In genomic region chr20:41072099-41072798, GRCh38 we compare ENCODE assay signal across 8 cellular contexts. TPM values are rescaled to one million over a fixed set of nuclear protein-coding genes. Genes with fewer than 3 reads are reported as not detected.
DNase-seq lines count a peak whose midpoint lies in the region; ATAC-seq and FAIRE-seq lines count a peak whose summit lies in the region.
"Had no signal": no experiment of that assay in that cellular context is flagged by ENCODE, and none has a peak within 500 bp of the region (broad histone marks: within the 10 kb centered on the region; RNA-seq: fewer than 3 reads in every experiment).

No MANE protein-coding gene starts in this region.

- DNase-seq in HTR-8/SVneo (ENCODE audit: insufficient read length, low spot score) (peak; percentile 75), left cardiac atrium (peak; percentile 30), stromal cell of bone marrow (ENCODE audit: low read depth) (peak; percentile 86), KBM-7 (no peak), CD1c-positive myeloid dendritic cell (ENCODE audit: extremely low spot score) (no peak)
- no peak for DNase-seq in activated naive CD8-positive, alpha-beta T cell treated with anti-CD3 and anti-CD28 coated beads, Interleukin-2, amount 10 ng/mL, durations not matched to agents 7 days and 5 days
- DNase-seq: stimulated activated CD4-positive, alpha-beta T cell treated with anti-CD3 and anti-CD28 coated beads, Interleukin-2, amount 100 ng/mL, for 48 hours had no signal

- POLR2A ChIA-PET in activated naive CD8-positive, alpha-beta T cell treated with anti-CD3 and anti-CD28 coated beads, Interleukin-2, amount 10 ng/mL, durations not matched to agents 7 days and 5 days (lab: Charles Lee): interaction anchor here (0.6 to 1.3 kb wide), 4 partner anchors 48 to 81 kb away, joined by 3 to 4 read pairs (median 3); no protein-coding TSS in a partner anchor

- no peak for ATAC-seq in activated naive CD8-positive, alpha-beta T cell treated with anti-CD3 and anti-CD28 coated beads, Interleukin-2, amount 10 ng/mL, durations not matched to agents 7 days and 5 days (ENCODE audit: low read depth)
- ATAC-seq in left cardiac atrium: peak; percentile 86 to 89
- ATAC-seq in GM21381 (IDR thresholded peaks at IDR 0.05; ENCODE audit: unreplicated experiment): no peak

- intact Hi-C loops in left cardiac atrium (cut with DNase I): loop anchor here in 1 of 2 donors (2.0 kb wide), 1 partner anchor 41 kb away; no protein-coding TSS in a partner anchor

- H3K27me3 Mint-ChIP-seq in activated naive CD8-positive, alpha-beta T cell treated with anti-CD3 and anti-CD28 coated beads, Interleukin-2, amount 10 ng/mL, durations not matched to agents 7 days and 5 days: no peaks in the 10 kb centered on the region

- peaks cover 30% of the 10 kb centered on the region for H3K36me3 Mint-ChIP-seq in activated naive CD8-positive, alpha-beta T cell treated with anti-CD3 and anti-CD28 coated beads, Interleukin-2, amount 10 ng/mL, durations not matched to agents 7 days and 5 days

- in situ Hi-C loops in KBM-7 (cut with MboI; ENCODE audit: low pct_unique_long_range_greater_than_20kb, low sequenced_read_pairs): loop anchor here (10.0 kb wide), 1 partner anchor 87 kb away; no protein-coding TSS in a partner anchor

- peaks cover 64% of the 10 kb centered on the region for H3K4me1 Mint-ChIP-seq in activated naive CD8-positive, alpha-beta T cell treated with anti-CD3 and anti-CD28 coated beads, Interleukin-2, amount 10 ng/mL, durations not matched to agents 7 days and 5 days

- no peaks in the 10 kb centered on the region for H3K9me3 Mint-ChIP-seq in activated naive CD8-positive, alpha-beta T cell treated with anti-CD3 and anti-CD28 coated beads, Interleukin-2, amount 10 ng/mL, durations not matched to agents 7 days and 5 days

- H3K4me3 Mint-ChIP-seq in activated naive CD8-positive, alpha-beta T cell treated with anti-CD3 and anti-CD28 coated beads, Interleukin-2, amount 10 ng/mL, durations not matched to agents 7 days and 5 days: peak overlapping the region; percentile 15

- H3K27ac Mint-ChIP-seq in activated naive CD8-positive, alpha-beta T cell treated with anti-CD3 and anti-CD28 coated beads, Interleukin-2, amount 10 ng/mL, durations not matched to agents 7 days and 5 days: no peak overlapping the region

- no peak for FAIRE-seq in HTR-8/SVneo (lab: Jason Lieb, UNC)

RNA-seq across cellular contexts. Expression of gene TOP1, which starts 43.6 kb away (rescaled TPM):
- 10 to 100 TPM; 72.6 to 75.2 TPM for total RNA-seq in activated naive CD8-positive, alpha-beta T cell treated with anti-CD3 and anti-CD28 coated beads, Interleukin-2, amount 10 ng/mL, durations not matched to agents 7 days and 5 days
- 10 to 100 TPM; 26.8 to 30.4 TPM for total RNA-seq in left cardiac atrium

Comparison
In these comparisons a context has a peak if more than half of its experiments do, and no peak if none do; other contexts are left out.
1. DNase-seq: peak in HTR-8/SVneo (single experiment), left cardiac atrium (single experiment) and stromal cell of bone marrow (single experiment); none in activated naive CD8-positive, alpha-beta T cell treated with anti-CD3 and anti-CD28 coated beads, Interleukin-2, amount 10 ng/mL, durations not matched to agents 7 days and 5 days (single experiment), KBM-7 (single experiment) and CD1c-positive myeloid dendritic cell (single experiment).
2. ATAC-seq: peak in left cardiac atrium (2 of 2); none in activated naive CD8-positive, alpha-beta T cell treated with anti-CD3 and anti-CD28 coated beads, Interleukin-2, amount 10 ng/mL, durations not matched to agents 7 days and 5 days (single experiment) and GM21381 (single experiment).